ENCODE assay signal across 10 cellular contexts in the genomic region with DNA sequence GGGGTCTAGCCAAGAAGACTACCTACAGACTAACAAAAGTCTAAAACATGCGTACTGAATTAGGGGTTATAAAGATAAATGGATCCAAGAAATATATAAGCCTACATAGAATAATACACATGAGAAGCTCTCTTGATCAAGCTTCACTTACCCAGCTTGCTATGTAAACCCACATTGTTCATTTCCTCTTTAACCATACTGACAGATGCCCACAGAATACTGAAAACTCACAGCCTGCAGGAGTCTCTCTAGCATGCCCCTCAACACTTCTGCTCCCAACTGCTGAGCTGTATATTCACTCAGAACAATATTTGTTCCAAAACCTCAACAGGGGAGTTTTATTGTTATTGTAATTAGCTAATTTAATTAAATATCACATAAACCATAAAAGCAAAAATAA. TPM values are rescaled to one million over a fixed set of nuclear protein-coding genes. Genes with fewer than 3 reads are reported as not detected.
DNase-seq lines count a peak whose midpoint lies in the region; ATAC-seq and TF ChIP-seq lines count a peak whose summit lies in the region.
"Had no signal": no experiment of that assay in that cellular context is flagged by ENCODE, and none has a peak within 500 bp of the region (broad histone marks: within the 10 kb centered on the region; RNA-seq: fewer than 3 reads in every experiment).

No MANE protein-coding gene starts in this region.

- H3K9me3 ChIP-seq in MG63 = no peaks in the 10 kb centered on the region
- H3K9me3 ChIP-seq: body of pancreas had no signal

- H3K27me3 Mint-ChIP-seq in chondrocyte (ENCODE audit: low read depth) = no peaks in the 10 kb centered on the region

- no peaks in the 10 kb centered on the region for H3K27me3 ChIP-seq in MG63
- H3K27me3 ChIP-seq: body of pancreas had no signal

- H3K36me3 ChIP-seq in MG63 = no peaks in the 10 kb centered on the region

- DNase-seq in GM12865 (ENCODE audit: low read depth) (peak; percentile 50), chondrocyte (ENCODE audit: low spot score) (no peak), MG63 (no peak), H4 (ENCODE audit: low spot score) (no peak), kidney tubule cell (ENCODE audit: low spot score) (no peak)
- peak; percentile 9 for DNase-seq in Jurkat, Clone E6-1 (ENCODE audit: low read depth, low spot score)
- DNase-seq: body of pancreas had no signal

- ATAC-seq in GM21390 (IDR thresholded peaks at IDR 0.05; ENCODE audit: unreplicated experiment) (peak; percentile 37), HG03342 (IDR thresholded peaks at IDR 0.05; ENCODE audit: unreplicated experiment) (no peak)
- ATAC-seq: body of pancreas had no signal

- H3K4me3 Mint-ChIP-seq in chondrocyte (ENCODE audit: unreplicated experiment) = no peak overlapping the region
- H3K4me3 Mint-ChIP-seq: CD14-positive monocyte had no signal

- H3K36me3 Mint-ChIP-seq in chondrocyte (ENCODE audit: low read depth) = peaks cover 10% of the 10 kb centered on the region

- H3K9me3 Mint-ChIP-seq in chondrocyte (ENCODE audit: low read depth) = peaks cover 20% of the 10 kb centered on the region

- H3K4me1 Mint-ChIP-seq in chondrocyte (ENCODE audit: low read depth) = peaks cover 61% of the 10 kb centered on the region

- peak overlapping the region; percentile 2 for H3K27ac Mint-ChIP-seq in chondrocyte (ENCODE audit: unreplicated experiment)
- H3K27ac Mint-ChIP-seq: CD14-positive monocyte had no signal

- H3K4me3 ChIP-seq in GM12865 (ENCODE audit: low read depth, low read length) = no peak overlapping the region
- H3K4me3 ChIP-seq in Jurkat, Clone E6-1 (ENCODE audit: low read length) = no peak overlapping the region
- no peak overlapping the region for H3K4me3 ChIP-seq in MG63
- H3K4me3 ChIP-seq: body of pancreas had no signal

- TF ChIP-seq CTCF in GM12865 (IDR thresholded peaks at IDR 0.05; ENCODE audit: insufficient read depth, low read depth, low read length, missing control alignments) (no peak), chondrocyte (IDR thresholded peaks at IDR 0.05) (no peak)

RNA-seq across cellular contexts. Expression of gene RFX3, which starts 52.4 kb away (rescaled TPM):
- 5.8 TPM for polyA plus RNA-seq in Jurkat, Clone E6-1 (2012; ENCODE audit: insufficient read depth, insufficient read length)
- total RNA-seq in chondrocyte = 4.0 to 10.6 TPM (median 4.1 TPM) in 3 replicates
- total RNA-seq in MG63 (2014; rRNA removed; shearing (Covaris generic); ENCODE audit: low replicate concordance) = 0.72 and 1.2 TPM in 2 replicates
- total RNA-seq in H4 (2014; rRNA removed; shearing (Covaris generic)) = 0.60 and 2.1 TPM in 2 replicates

Comparison
In these comparisons a context has a peak if more than half of its experiments do, and no peak if none do; other contexts are left out.
1. DNase-seq: peak in GM12865 (single experiment) and Jurkat, Clone E6-1 (single experiment); none in chondrocyte (single experiment), MG63 (single experiment), H4 (single experiment) and kidney tubule cell (single experiment).